ENCODE assay signal across 24 cellular contexts in genomic region chr16:89779917-89780316, GRCh38. TPM values are rescaled to one million over a fixed set of nuclear protein-coding genes. Genes with fewer than 3 reads are reported as not detected.
DNase-seq lines count a peak whose midpoint lies in the region; ATAC-seq and TF ChIP-seq lines count a peak whose summit lies in the region.
"Had no signal": no experiment of that assay in that cellular context is flagged by ENCODE, and none has a peak within 500 bp of the region (broad histone marks: within the 10 kb centered on the region; RNA-seq: fewer than 3 reads in every experiment).

No MANE protein-coding gene starts in this region.

- no peak for TF ChIP-seq CTCF in suprapubic skin (IDR thresholded peaks at IDR 0.05)

- intact Hi-C loops in head of caudate nucleus (cut with DNase I), result no loop called here

- no peak overlapping the region for H3K27ac ChIP-seq in suprapubic skin
- H3K27ac ChIP-seq: 22Rv1, BLaER1, GM23248, HL-60, SJSA1 had no signal

- 97% methylated on average over 6 of the region's 6 CpGs for WGBS in suprapubic skin

- no peaks in the 10 kb centered on the region for H3K27me3 ChIP-seq in suprapubic skin
- H3K27me3 ChIP-seq: BLaER1, SJSA1 had no signal

- H3K36me3 ChIP-seq in suprapubic skin, result peaks cover 4% of the 10 kb centered on the region

- no peak overlapping the region for H3K4me3 ChIP-seq in suprapubic skin
- H3K4me3 ChIP-seq: BLaER1, GM23248, SJSA1 had no signal

- no peak for TF ChIP-seq POLR2A in suprapubic skin (IDR thresholded peaks at IDR 0.05)

- no peaks in the 10 kb centered on the region for H3K9me3 ChIP-seq in suprapubic skin
- H3K9me3 ChIP-seq: BLaER1, SJSA1 had no signal

- no peak for TF ChIP-seq RAD21 in Ishikawa (IDR thresholded peaks at IDR 0.05; ENCODE audit: low read depth)

- no peak for TF ChIP-seq EP300 in Ishikawa (IDR thresholded peaks at IDR 0.05; ENCODE audit: borderline replicate concordance)
- TF ChIP-seq EP300 in suprapubic skin (IDR thresholded peaks at IDR 0.05), result no peak

- ATAC-seq in GM19397 (IDR thresholded peaks at IDR 0.05; ENCODE audit: unreplicated experiment) (no peak), HG02938 (IDR thresholded peaks at IDR 0.05; ENCODE audit: unreplicated experiment) (no peak), HG02981 (IDR thresholded peaks at IDR 0.05; ENCODE audit: unreplicated experiment) (no peak)
- ATAC-seq: HCT116 had no signal

- no peaks in the 10 kb centered on the region for H3K4me1 ChIP-seq in suprapubic skin
- H3K4me1 ChIP-seq: BLaER1, SJSA1 had no signal

- peak; percentile 11 for DNase-seq in NCI-H146 (lab: John Stamatoyannopoulos, UW)
- DNase-seq in NCI-H146 treated with DMSO at 0.1 percent for 48 hours (lab: John Stamatoyannopoulos, UW; ENCODE audit: unreplicated experiment), result no peak
- peak in 40 of 42 donors; percentile 7 to 83 (median 48) for DNase-seq in head of caudate nucleus
- no peak for DNase-seq in suprapubic skin (ENCODE audit: low spot score in 2 of 2)
- DNase-seq: ACHN; CD4-positive, alpha-beta T cell; COR-L47; DND-41; GM23248; Karpas-422; MV-4-11; NCI-H1105 treated with DMSO at 0.1 percent for 48 hours; NCI-H187 treated with DMSO at 0.1 percent for 48 hours; NCI-H446; NCI-H526 had no signal

TF ChIP-seq in Ishikawa, 13 proteins besides CTCF, POLR2A, EP300 and RAD21:
- no peak for TF ChIP-seq FOXM1 (IDR thresholded peaks at IDR 0.05; ENCODE audit: borderline replicate concordance, low read depth)
- no peak for TF ChIP-seq YY1 (IDR thresholded peaks at IDR 0.05; ENCODE audit: low read depth)
- 0 out of 2 replicates have a peak, but pooled peaks have one; percentile 7 for TF ChIP-seq NFIC (IDR thresholded peaks at IDR 0.05)
- TF ChIP-seq TCF12 (IDR thresholded peaks at IDR 0.05; ENCODE audit: low read depth), result 0 out of 2 replicates have a peak, but pooled peaks have one; percentile 26
TF ChIP-seq in Ishikawa: peak in this region for 2.

RNA-seq across cellular contexts. Expression of gene FANCA, which starts 36.5 kb away (rescaled TPM):
- 10 to 100 TPM in 1 of 4 donors, 1 to 10 TPM in 3; 2.8 to 11.3 (median 8.1) TPM for total RNA-seq in suprapubic skin

RNA-seq across cellular contexts. Expression of gene SPIRE2, which starts 48.4 kb away (rescaled TPM):
- 1 to 10 TPM; 4.5 to 6.6 (median 5.5) TPM for total RNA-seq in suprapubic skin

RNA-seq across cellular contexts. Expression of gene ZNF276, which starts 58.6 kb away (rescaled TPM):
- 100 to 1,000 TPM in 1 of 4 donors, 10 to 100 TPM in 3; 39.8 to 106 (median 46.0) TPM for total RNA-seq in suprapubic skin

RNA-seq across cellular contexts. Expression of gene VPS9D1, which starts 59.2 kb away (rescaled TPM):
- 10 to 100 TPM in 3 of 4 donors, 1 to 10 TPM in 1; 9.1 to 13.5 (median 10.2) TPM for total RNA-seq in suprapubic skin

Comparison
In these comparisons a context has a peak if more than half of its experiments do, and no peak if none do; other contexts are left out.
1. DNase-seq: peak in NCI-H146 (single experiment) and head of caudate nucleus (40 of 42); none in NCI-H146 treated with DMSO at 0.1 percent for 48 hours (single experiment) and suprapubic skin (0 of 2).